In the genomic region with DNA sequence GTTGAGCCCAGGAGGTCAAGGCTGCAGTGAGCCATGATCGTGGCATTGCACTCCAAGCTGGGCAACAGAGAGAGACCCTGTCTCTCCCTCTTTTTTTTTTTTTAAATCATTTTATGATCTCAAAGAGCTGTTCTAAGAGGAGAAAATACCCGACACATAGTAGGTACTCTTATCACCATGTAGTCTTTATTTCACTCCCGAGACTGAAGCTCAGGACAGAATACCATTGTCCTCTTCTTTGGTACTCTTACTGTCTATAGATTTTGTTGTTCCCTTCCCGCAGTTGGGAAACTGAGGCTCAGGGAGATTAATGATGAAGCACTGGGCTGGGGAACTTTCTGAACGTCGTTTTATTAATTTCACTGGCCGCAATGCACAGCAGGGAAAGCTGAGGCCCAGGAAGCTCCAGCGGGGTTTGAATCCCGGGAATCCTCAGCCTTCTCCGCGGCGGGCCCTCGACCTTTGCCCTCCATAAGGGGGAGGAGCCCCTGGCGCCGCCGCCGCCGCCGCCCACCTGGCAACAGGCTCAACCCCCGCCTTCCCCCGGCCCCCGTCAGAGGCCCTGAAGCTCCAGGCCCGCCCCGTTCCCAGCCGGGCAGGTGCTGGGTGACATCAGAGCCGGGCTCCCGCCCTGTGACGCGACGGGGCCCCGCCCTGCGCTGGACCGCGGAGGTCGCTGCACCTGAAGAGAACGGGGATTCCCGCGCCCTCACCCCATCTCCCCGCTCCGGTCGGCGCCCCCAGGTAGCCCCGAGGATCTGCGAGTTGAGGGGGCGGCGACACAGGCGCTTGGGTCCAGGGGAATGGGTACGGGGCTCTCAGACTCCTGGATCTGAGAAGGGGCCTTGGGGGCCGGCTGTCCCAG, we compare ENCODE assay signal across 8 cellular contexts. TPM values are rescaled to one million over a fixed set of nuclear protein-coding genes. Genes with fewer than 3 reads are reported as not detected.
A peak's percentile ranks its signal among the peaks of the same experiment; 100 is the strongest.
DNase-seq lines count a peak whose midpoint lies in the region; ATAC-seq, FAIRE-seq and TF ChIP-seq lines count a peak whose summit lies in the region.

No MANE protein-coding gene starts in this region.

- TF ChIP-seq CTCF in Caco-2 (IDR thresholded peaks at IDR 0.05; ENCODE audit: insufficient read depth in 1 of 2, low read depth in 1 of 2, low read length in 1 of 2, severe bottlenecking in 1 of 2, unreplicated experiment in 1 of 2) (no peak), H1 (IDR thresholded peaks at IDR 0.05; ENCODE audit: control extremely low read depth in 1 of 3, insufficient read depth in 1 of 3, low read depth in 1 of 3, low read length in 3 of 3) (no peak)

- H3K36me3 ChIP-seq in Caco-2 (ENCODE audit: control insufficient read depth, insufficient read depth, low read length), result no peaks in the 10 kb centered on the region
- no peaks in the 10 kb centered on the region for H3K36me3 ChIP-seq in H1 (ENCODE audit: control insufficient read depth in 2 of 4, insufficient read depth in 4 of 4, low read length in 3 of 4)
- no peaks in the 10 kb centered on the region for H3K36me3 ChIP-seq in mucosa of rectum (ENCODE audit: control insufficient read depth in 2 of 2, insufficient read depth in 2 of 2, low read length in 2 of 2)

- no peak overlapping the region for H2BK12ac ChIP-seq in H1 (ENCODE audit: low read depth, low read length)

- no peak overlapping the region for H2AFZ ChIP-seq in H1 (ENCODE audit: low read length)

- no peak overlapping the region for H4K8ac ChIP-seq in H1 (ENCODE audit: extremely low read depth, insufficient read depth, low read length)

- 15% methylated on average over 22 of the region's 49 CpGs; no CpG with 5 or more reads in 1 of the 2 experiments for WGBS in H1 (ENCODE audit: extremely low coverage in 1 of 2, insufficient coverage in 1 of 2, insufficient read length in 1 of 2, insufficient replicate concordance in 2 of 2, low coverage in 1 of 2, low lambda C conversion rate in 2 of 2, missing lambda C conversion rate in 1 of 2), 2 experiments

- no peak overlapping the region for H2BK15ac ChIP-seq in H1 (ENCODE audit: low read length)

- peak overlapping the region; percentile 48; the same call in 1 of the 2 replicates for H3K18ac ChIP-seq in H1 (ENCODE audit: extremely low read depth, low read length)

- TF ChIP-seq POLR2A in H1 (IDR thresholded peaks at IDR 0.05; ENCODE audit: control extremely low read depth in 1 of 2, low read depth in 2 of 2, low read length in 2 of 2), result no peak; a peak in 1 of 3 replicates

- H3K27me3 ChIP-seq in Caco-2 (replicated peaks; ENCODE audit: control insufficient read depth, insufficient read depth, low read length), result no peaks in the 10 kb centered on the region
- H3K27me3 ChIP-seq in H1 (replicated peaks in 1 of 4; ENCODE audit: control insufficient read depth in 3 of 4, extremely low read depth in 1 of 4, insufficient read depth in 3 of 4, low read length in 3 of 4), result peaks cover 0 to 16% (median 8%) of the 10 kb centered on the region in 4 experiments; a peak in 6 of 7 replicates
- peaks cover 3% of the 10 kb centered on the region in 2 donors for H3K27me3 ChIP-seq in mucosa of rectum (ENCODE audit: control insufficient read depth in 2 of 2, insufficient read depth in 2 of 2, low read length in 2 of 2)

- no peak for TF ChIP-seq RAD21 in H1 (IDR thresholded peaks at IDR 0.05 in 1 of 2, conservative IDR thresholded peaks at IDR 0.05 in 1 of 2; ENCODE audit: low read depth in 2 of 2, low read length in 2 of 2)

- no peak overlapping the region for H2BK20ac ChIP-seq in H1 (ENCODE audit: low read length)

- no peak overlapping the region for H2BK5ac ChIP-seq in H1 (ENCODE audit: low read depth, low read length)

- no peaks in the 10 kb centered on the region for H3K27me3 Mint-ChIP-seq in Caco-2 (ENCODE audit: insufficient read depth, unreplicated experiment)

- H4K91ac ChIP-seq in H1 (replicated peaks; ENCODE audit: insufficient read length, low read length), result no peak overlapping the region

- H3K4me3 Mint-ChIP-seq in Caco-2 (ENCODE audit: unreplicated experiment), result peak overlapping the region; percentile 93

- peaks cover 15% of the 10 kb centered on the region for H3K4me1 Mint-ChIP-seq in Caco-2 (ENCODE audit: low read depth, unreplicated experiment)

- no peak overlapping the region for H2BK120ac ChIP-seq in H1 (replicated peaks; ENCODE audit: low read depth, low read length)

- peaks cover 5% of the 10 kb centered on the region for H3K9me3 Mint-ChIP-seq in Caco-2 (ENCODE audit: unreplicated experiment)

- H3K23ac ChIP-seq in H1 (ENCODE audit: insufficient read length), result no peak overlapping the region

- peaks cover 23% of the 10 kb centered on the region for H3K36me3 Mint-ChIP-seq in Caco-2 (ENCODE audit: insufficient read depth, unreplicated experiment)

- peaks cover 0 to 8% of the 10 kb centered on the region in 2 experiments for H4K20me1 ChIP-seq in H1 (replicated peaks in 1 of 2; ENCODE audit: control insufficient read depth in 1 of 2, insufficient read depth in 2 of 2, low read length in 2 of 2)

- no peak overlapping the region for H2AK5ac ChIP-seq in H1 (ENCODE audit: low read depth, low read length)

- intact Hi-C loops in Caco-2 (cut with micrococcal nuclease; ENCODE audit: unreplicated experiment), result loop anchor here (1.0 kb wide), 1 partner anchor 29 kb away; no protein-coding TSS in a partner anchor

- peaks cover 10% of the 10 kb centered on the region; the same call in 1 of the 2 replicates for H3K23me2 ChIP-seq in H1 (ENCODE audit: low read depth, low read length)

- no peak for ATAC-seq in GM18858 (IDR thresholded peaks at IDR 0.05; ENCODE audit: unreplicated experiment)

- peak overlapping the region; percentile 75 to 78 for H3K4me2 ChIP-seq in H1 (ENCODE audit: insufficient read depth in 1 of 2, low read depth in 2 of 2, low read length in 2 of 2)

- peak; percentile 98 for DNase-seq in Caco-2
- DNase-seq in NCI-H187 treated with DMSO at 0.1 percent for 48 hours (lab: John Stamatoyannopoulos, UW), result peak; percentile 11
- peak; percentile 57 to 93 for DNase-seq in H1 (ENCODE audit: low read depth in 1 of 2, low spot score in 2 of 2)
- DNase-seq in NCI-H1092 (lab: John Stamatoyannopoulos, UW), result no peak
- no peak for DNase-seq in activated T-cell treated with anti-CD3 and anti-CD28 coated beads for 4 hours
- no peak for DNase-seq in NK-92 (lab: John Stamatoyannopoulos, UW; ENCODE audit: unreplicated experiment)

- no peak overlapping the region for H4K5ac ChIP-seq in H1 (ENCODE audit: insufficient read length, low read depth, low read length)

- no peaks in the 10 kb centered on the region for H3K9me3 ChIP-seq in Caco-2
- H3K9me3 ChIP-seq in H1 (ENCODE audit: insufficient read depth in 2 of 2, low read depth in 1 of 2, low read length in 1 of 2), result no peaks in the 10 kb centered on the region
- no peaks in the 10 kb centered on the region for H3K9me3 ChIP-seq in mucosa of rectum (ENCODE audit: control insufficient read depth in 2 of 2, low read length in 2 of 2)

- POLR2A ChIA-PET in Caco-2 (lab: Charles Lee) (interaction anchor here (0.6 to 1.8 kb wide), 6 partner anchors 30 to 1094 kb away, joined by 3 to 7 read pairs (median 4); a partner anchor contains a TSS), H1 (lab: Charles Lee; ENCODE audit: partially characterized antibody) (interaction anchor here (0.5 to 1.1 kb wide), 3 partner anchors 29 to 107 kb away, joined by 3 read pairs; no protein-coding TSS in a partner anchor)

- no peak overlapping the region for H3K56ac ChIP-seq in H1 (replicated peaks; ENCODE audit: insufficient read length, low read depth, low read length)

- H3K14ac ChIP-seq in H1 (ENCODE audit: insufficient read length), result no peak overlapping the region

- peaks cover 12% of the 10 kb centered on the region for H3K4me1 ChIP-seq in Caco-2
- peaks cover 0 to 5% (median 2%) of the 10 kb centered on the region in 4 experiments; a peak in 5 of 7 replicates for H3K4me1 ChIP-seq in H1 (replicated peaks in 1 of 4; ENCODE audit: control insufficient read depth in 3 of 4, insufficient read depth in 4 of 4, low read length in 3 of 4)
- peaks cover 20 to 31% of the 10 kb centered on the region in 2 donors for H3K4me1 ChIP-seq in mucosa of rectum (ENCODE audit: control insufficient read depth in 2 of 2, insufficient read depth in 2 of 2, low read length in 2 of 2)

- no peak for FAIRE-seq in H1 (lab: Jason Lieb, UNC)

- H3K4me3 ChIP-seq in Caco-2 (ENCODE audit: low read depth, low read length), result peak overlapping the region; percentile 86
- H3K4me3 ChIP-seq in H1 (ENCODE audit: extremely low read depth in 1 of 4, insufficient read depth in 2 of 4, low read depth in 3 of 4, low read length in 4 of 4), result peak overlapping the region; percentile 52 to 71 (median 65)
- H3K4me3 ChIP-seq in mucosa of rectum (ENCODE audit: low read length in 2 of 2), result peak overlapping the region; percentile 56 to 61

- CTCF ChIA-PET in Caco-2 (lab: Charles Lee) (interaction anchor here (0.6 to 1.2 kb wide), 11 partner anchors 8 to 1911 kb away, joined by 3 to 5 read pairs (median 4); a partner anchor contains a TSS), H1 (lab: Charles Lee; ENCODE audit: partially characterized antibody) (interaction anchor here (0.7 to 1.5 kb wide), 7 partner anchors 13 to 61 kb away, joined by 3 to 8 read pairs (median 4); no protein-coding TSS in a partner anchor)

- H3K27ac Mint-ChIP-seq in Caco-2 (ENCODE audit: unreplicated experiment), result peak overlapping the region; percentile 97

- TF ChIP-seq EP300 in H1 (IDR thresholded peaks at IDR 0.05; ENCODE audit: borderline replicate concordance in 1 of 2, low read depth in 2 of 2, low read length in 2 of 2), result no peak

- H3K79me1 ChIP-seq in H1 (ENCODE audit: low read depth, low read length), result no peaks in the 10 kb centered on the region; the same call in none of the 2 replicates

- BruUV-seq in Caco-2 (replicated peaks; lab: Mats Ljungman, UMichigan), result TSS peak; percentile 94

- H3K4ac ChIP-seq in H1 (replicated peaks; ENCODE audit: insufficient read length, low read depth, low read length), result no peak overlapping the region

- H3K79me2 ChIP-seq in H1 (ENCODE audit: control insufficient read depth in 1 of 2, insufficient read depth in 2 of 2, low read length in 2 of 2), result no peaks in the 10 kb centered on the region

- H3K9ac ChIP-seq in H1 (replicated peaks in 1 of 4; ENCODE audit: extremely low read depth in 1 of 4, low read depth in 3 of 4, low read length in 3 of 4) (no peak overlapping the region; a peak in 1 of 7 replicates), mucosa of rectum (ENCODE audit: low read depth in 1 of 2, low read length in 2 of 2) (peak overlapping the region; percentile 86 to 94)

- H3K27ac ChIP-seq in H1 (ENCODE audit: low read depth, low read length) (no peak overlapping the region), mucosa of rectum (ENCODE audit: low read depth in 2 of 2, low read length in 2 of 2) (peak overlapping the region; percentile 98 to 100)

RNA-seq across cellular contexts. Expression of a gene that starts 1.6 kb away (rescaled TPM):
- 78.3 and 89.8 TPM in 2 replicates for total RNA-seq in Caco-2 (2022)
- 25.7 and 28.6 TPM in 2 replicates for total RNA-seq in H1 (2021; fragmentation: NEBNext Ultra II Directional; extraction: Animal tissue kit (Norgen Biotek cat#: 25700))
- 17.3 and 25.3 TPM in 2 replicates for polyA plus RNA-seq in H1 (2011; rRNA removed)
- 19.4 TPM for polyA plus RNA-seq in H1 (2011; cell fraction: cytosol; rRNA removed)
- polyA plus RNA-seq in H1 (2011; cell fraction: nucleus; rRNA removed), result 34.3 TPM
- 13.5 to 25.2 TPM (median 23.2 TPM) in 4 replicates for polyA plus RNA-seq in H1 (2012, experiment 1 of 2)
- polyA plus RNA-seq in H1 (2012, experiment 2 of 2), result 12.8 TPM
- 11.0 TPM for polyA plus RNA-seq in H1 (2013, experiment 1 of 2)
- polyA plus RNA-seq in H1 (2013, experiment 2 of 2), result 10.4 TPM
- polyA minus RNA-seq in H1 (2011; rRNA and poly(A)+ RNA removed), result 16.9 and 19.5 TPM in 2 replicates
- 19.5 TPM for polyA minus RNA-seq in H1 (2011; cell fraction: cytosol; rRNA and poly(A)+ RNA removed)
- polyA minus RNA-seq in H1 (2011; cell fraction: nucleus; rRNA and poly(A)+ RNA removed), result 26.9 TPM

RNA-seq across cellular contexts. Expression of a gene that starts 42.0 kb away (rescaled TPM):
- not detected in 2 replicates for total RNA-seq in Caco-2 (2022)
- 0.94 and 1.7 TPM in 2 replicates for total RNA-seq in H1 (2021; fragmentation: NEBNext Ultra II Directional; extraction: Animal tissue kit (Norgen Biotek cat#: 25700))
- polyA plus RNA-seq in H1 (2011; rRNA removed), result 1.9 TPM in 2 replicates
- polyA plus RNA-seq in H1 (2011; cell fraction: cytosol; rRNA removed), result 2.3 TPM
- polyA plus RNA-seq in H1 (2011; cell fraction: nucleus; rRNA removed), result 2.6 TPM
- polyA plus RNA-seq in H1 (2012, experiment 1 of 2), result 1.4 to 3.6 TPM (median 2.6 TPM) in 4 replicates
- 1.4 TPM for polyA plus RNA-seq in H1 (2012, experiment 2 of 2)
- 2.1 TPM for polyA plus RNA-seq in H1 (2013, experiment 1 of 2)
- polyA plus RNA-seq in H1 (2013, experiment 2 of 2), result 2.2 TPM
- polyA minus RNA-seq in H1 (2011; rRNA and poly(A)+ RNA removed), result 0.66 TPM in 1 of 2 replicates, not detected in the other
- polyA minus RNA-seq in H1 (2011; cell fraction: cytosol; rRNA and poly(A)+ RNA removed), result 2.3 TPM
- polyA minus RNA-seq in H1 (2011; cell fraction: nucleus; rRNA and poly(A)+ RNA removed), result not detected

Comparison
In these comparisons a context has a peak if more than half of its experiments do, and no peak if none do; other contexts are left out.
1. DNase-seq: peak in Caco-2 (2 of 2), NCI-H187 treated with DMSO at 0.1 percent for 48 hours (single experiment) and H1 (2 of 2); none in NCI-H1092 (single experiment), activated T-cell treated with anti-CD3 and anti-CD28 coated beads for 4 hours (single experiment) and NK-92 (single experiment).
2. H3K9ac ChIP-seq: peak in mucosa of rectum (2 of 2); none in H1 (0 of 4).
3. Peak in every context shown above with its lines, with median percentiles within 50 percentile points of each other: H3K4me3 ChIP-seq.